Comparison of ENCODE assay signal across 9 cellular contexts in the genomic region with DNA sequence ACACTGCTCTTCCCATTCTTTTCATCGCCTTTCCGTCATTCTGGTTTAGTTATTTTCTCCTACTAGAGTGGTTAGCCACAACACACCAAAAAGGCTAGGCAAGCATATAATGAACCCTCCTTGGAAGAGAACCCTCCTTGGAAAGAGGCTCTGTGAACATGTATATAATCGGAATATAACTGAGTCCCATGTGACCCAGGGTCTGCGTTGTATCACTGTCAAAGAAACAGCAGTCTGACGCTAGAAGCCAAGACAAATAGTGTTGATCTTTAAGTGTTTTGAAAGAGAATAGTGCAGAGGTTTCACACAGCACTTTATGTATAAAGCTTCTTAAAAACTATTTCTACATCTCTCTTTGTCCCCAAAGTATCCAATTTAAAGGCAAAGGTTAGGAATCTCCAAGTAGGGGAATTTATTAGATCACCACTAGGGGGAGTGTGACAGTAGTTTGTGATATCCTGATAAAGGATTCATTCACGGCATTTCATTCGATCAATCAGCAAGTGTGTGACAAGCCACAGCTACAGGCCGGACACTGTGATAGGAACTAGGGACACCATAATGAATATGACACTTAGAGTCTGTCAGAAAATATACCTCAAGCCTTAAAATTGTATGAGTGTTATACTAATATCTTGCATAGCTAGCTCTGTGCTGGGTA.
A peak's percentile ranks its signal among the peaks of the same experiment; 100 is the strongest.
DNase-seq lines count a peak whose midpoint lies in the region; ATAC-seq and TF ChIP-seq lines count a peak whose summit lies in the region.
"Had no signal": no experiment of that assay in that cellular context is flagged by ENCODE, and none has a peak within 500 bp of the region (broad histone marks: within the 10 kb centered on the region; RNA-seq: fewer than 3 reads in every experiment).

No MANE protein-coding gene starts in this region.

- H3K4me1 Mint-ChIP-seq in stimulated activated naive CD8-positive, alpha-beta T cell treated with anti-CD3 and anti-CD28 coated beads, Interleukin-15, amount 100 ng/mL, for 72 hours = no peaks in the 10 kb centered on the region
- H3K4me1 Mint-ChIP-seq: activated naive CD4-positive, alpha-beta T cell treated with anti-CD3 and anti-CD28 coated beads, Interleukin-2, amount 50 U/mL, for 24 hours had no signal

- H3K27ac Mint-ChIP-seq in stimulated activated naive CD8-positive, alpha-beta T cell treated with anti-CD3 and anti-CD28 coated beads, Interleukin-15, amount 100 ng/mL, for 72 hours = no peak overlapping the region
- H3K27ac Mint-ChIP-seq: activated naive CD4-positive, alpha-beta T cell treated with anti-CD3 and anti-CD28 coated beads, Interleukin-2, amount 50 U/mL, for 24 hours had no signal

- ATAC-seq in HG02759 (IDR thresholded peaks at IDR 0.05; ENCODE audit: unreplicated experiment) = peak; percentile 72
- no peak for ATAC-seq in stimulated activated naive CD8-positive, alpha-beta T cell treated with anti-CD3 and anti-CD28 coated beads, Interleukin-15, amount 100 ng/mL, for 72 hours

- TF ChIP-seq CTCF in choroid plexus epithelial cell (conservative IDR thresholded peaks at IDR 0.05; ENCODE audit: low read depth, low read length) = peak; percentile 67

- peaks cover 0 to under 1% of the 10 kb centered on the region in 2 donors for H3K9me3 Mint-ChIP-seq in stimulated activated naive CD8-positive, alpha-beta T cell treated with anti-CD3 and anti-CD28 coated beads, Interleukin-15, amount 100 ng/mL, for 72 hours
- H3K9me3 Mint-ChIP-seq: activated naive CD4-positive, alpha-beta T cell treated with anti-CD3 and anti-CD28 coated beads, Interleukin-2, amount 50 U/mL, for 24 hours had no signal

- no peak overlapping the region for H3K4me3 ChIP-seq in choroid plexus epithelial cell (ENCODE audit: low read depth, low read length)

- H3K27me3 Mint-ChIP-seq in stimulated activated naive CD8-positive, alpha-beta T cell treated with anti-CD3 and anti-CD28 coated beads, Interleukin-15, amount 100 ng/mL, for 72 hours = no peaks in the 10 kb centered on the region

- peak; percentile 16 for DNase-seq in NCI-H2107 treated with DMSO at 0.1 percent for 48 hours (lab: John Stamatoyannopoulos, UW; ENCODE audit: unreplicated experiment)
- no peak for DNase-seq in NCI-H2107 (lab: John Stamatoyannopoulos, UW)
- peak; percentile 23 for DNase-seq in NCI-H510A (lab: John Stamatoyannopoulos, UW)
- DNase-seq in choroid plexus epithelial cell (ENCODE audit: low read depth) = peak; percentile 68
- peak; percentile 56 for DNase-seq in medulla oblongata (ENCODE audit: extremely low spot score)
- DNase-seq in stimulated activated naive CD8-positive, alpha-beta T cell treated with anti-CD3 and anti-CD28 coated beads, Interleukin-15, amount 100 ng/mL, for 72 hours = no peak
- no peak for DNase-seq in hepatic stellate cell (ENCODE audit: low spot score)

- no peak overlapping the region for H3K4me3 Mint-ChIP-seq in stimulated activated naive CD8-positive, alpha-beta T cell treated with anti-CD3 and anti-CD28 coated beads, Interleukin-15, amount 100 ng/mL, for 72 hours
- H3K4me3 Mint-ChIP-seq: activated naive CD4-positive, alpha-beta T cell treated with anti-CD3 and anti-CD28 coated beads, Interleukin-2, amount 50 U/mL, for 24 hours had no signal

Comparison
In these comparisons a context has a peak if more than half of its experiments do, and no peak if none do; other contexts are left out.
1. DNase-seq: peak in NCI-H2107 treated with DMSO at 0.1 percent for 48 hours (single experiment), NCI-H510A (single experiment), choroid plexus epithelial cell (single experiment) and medulla oblongata (single experiment); none in NCI-H2107 (single experiment), stimulated activated naive CD8-positive, alpha-beta T cell treated with anti-CD3 and anti-CD28 coated beads, Interleukin-15, amount 100 ng/mL, for 72 hours (0 of 2) and hepatic stellate cell (single experiment).